Comparison of ENCODE assay signal across 11 cellular contexts in genomic region chr5:97090944-97091343, GRCh38. TPM values are rescaled to one million over a fixed set of nuclear protein-coding genes. Genes with fewer than 3 reads are reported as not detected.
"Had no signal": no experiment of that assay in that cellular context is flagged by ENCODE, and none has a peak within 500 bp of the region (broad histone marks: within the 10 kb centered on the region; RNA-seq: fewer than 3 reads in every experiment).

No MANE protein-coding gene starts in this region.

- H3K27ac ChIP-seq: GM23248 had no signal

- DNase-seq: GM23248, GOT3, H7, H9, HCEC 1CT, HFFc6 had no signal

- H3K9me3 Mint-ChIP-seq: HFFc6 had no signal

- H2AFZ ChIP-seq: GM23248, GM23338 had no signal

- ATAC-seq: GM23338, HCT116 had no signal

- H3K4me3 Mint-ChIP-seq: GM23338, H9, HFFc6 had no signal

- H3K9ac ChIP-seq: GM23248 had no signal

- H3K4me3 ChIP-seq: GM23248, GM23338, HAP-1 had no signal

- H3K9me3 ChIP-seq: HAP-1 had no signal

- H3K4me2 ChIP-seq: GM23338 had no signal

- H3K36me3 ChIP-seq: HAP-1 had no signal

- FAIRE-seq: H1, H54 had no signal

- H3K27ac Mint-ChIP-seq: GM23338, H9, HFFc6 had no signal

RNA-seq across cellular contexts. Expression of gene LIX1, which starts 51.5 kb away (rescaled TPM):
- total RNA-seq: GM23248, GM23338, HFFc6 had no signal
- polyA plus RNA-seq: GM23248 had no signal
